1 cellular context compared by ENCODE assay signal in the genomic region with DNA sequence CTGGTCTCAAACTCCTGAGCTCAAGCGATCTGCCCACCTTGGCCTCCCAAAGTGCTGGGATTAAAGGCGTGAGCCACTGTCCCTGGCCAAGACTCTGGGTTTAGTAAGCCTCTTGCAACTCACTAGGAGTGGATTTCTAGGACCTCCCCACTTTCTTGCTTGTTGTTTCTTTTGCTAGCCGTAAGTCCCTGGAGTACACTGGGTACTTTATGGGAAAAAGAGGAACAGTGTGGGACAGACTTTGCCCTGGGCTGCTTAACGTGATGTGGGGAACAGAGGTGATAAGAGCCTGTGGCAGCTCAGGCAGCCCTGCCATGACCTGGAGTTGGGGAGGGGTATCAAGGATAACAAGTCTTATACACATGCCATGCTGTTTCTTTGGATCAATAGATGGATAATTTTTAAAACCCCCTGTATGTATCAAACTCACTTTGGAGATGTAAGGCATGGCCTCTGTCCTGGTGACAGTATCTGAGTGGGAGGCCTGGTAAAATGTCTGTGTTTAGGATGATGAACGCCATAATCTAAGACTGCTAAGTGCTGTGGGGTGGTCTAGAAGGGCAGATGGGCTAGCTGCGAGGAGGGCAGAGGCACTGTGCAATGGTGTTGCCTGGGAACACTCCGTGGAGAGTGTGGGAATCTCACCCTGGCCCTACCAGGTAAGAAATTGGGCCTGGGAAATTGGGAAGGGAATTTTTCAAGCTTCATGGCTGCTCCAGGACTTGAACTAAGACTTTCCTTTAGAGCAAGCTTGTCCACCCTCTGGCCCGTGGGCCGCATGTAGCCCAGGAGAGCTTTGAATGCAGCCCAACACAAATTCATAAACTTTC.
TF ChIP-seq lines count a peak whose summit lies in the region.

No MANE protein-coding gene starts in this region.

TF ChIP-seq in SK-N-SH, 30 proteins besides CTCF, POLR2A, EP300 and RAD21 (continued from another document):
- TF ChIP-seq, protein P1, sequence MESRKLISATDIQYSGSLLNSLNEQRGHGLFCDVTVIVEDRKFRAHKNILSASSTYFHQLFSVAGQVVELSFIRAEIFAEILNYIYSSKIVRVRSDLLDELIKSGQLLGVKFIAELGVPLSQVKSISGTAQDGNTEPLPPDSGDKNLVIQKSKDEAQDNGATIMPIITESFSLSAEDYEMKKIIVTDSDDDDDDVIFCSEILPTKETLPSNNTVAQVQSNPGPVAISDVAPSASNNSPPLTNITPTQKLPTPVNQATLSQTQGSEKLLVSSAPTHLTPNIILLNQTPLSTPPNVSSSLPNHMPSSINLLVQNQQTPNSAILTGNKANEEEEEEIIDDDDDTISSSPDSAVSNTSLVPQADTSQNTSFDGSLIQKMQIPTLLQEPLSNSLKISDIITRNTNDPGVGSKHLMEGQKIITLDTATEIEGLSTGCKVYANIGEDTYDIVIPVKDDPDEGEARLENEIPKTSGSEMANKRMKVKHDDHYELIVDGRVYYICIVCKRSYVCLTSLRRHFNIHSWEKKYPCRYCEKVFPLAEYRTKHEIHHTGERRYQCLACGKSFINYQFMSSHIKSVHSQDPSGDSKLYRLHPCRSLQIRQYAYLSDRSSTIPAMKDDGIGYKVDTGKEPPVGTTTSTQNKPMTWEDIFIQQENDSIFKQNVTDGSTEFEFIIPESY (IDR thresholded peaks at IDR 0.05; ENCODE audit: borderline replicate concordance, low read depth): no peak
- TF ChIP-seq, protein P2, sequence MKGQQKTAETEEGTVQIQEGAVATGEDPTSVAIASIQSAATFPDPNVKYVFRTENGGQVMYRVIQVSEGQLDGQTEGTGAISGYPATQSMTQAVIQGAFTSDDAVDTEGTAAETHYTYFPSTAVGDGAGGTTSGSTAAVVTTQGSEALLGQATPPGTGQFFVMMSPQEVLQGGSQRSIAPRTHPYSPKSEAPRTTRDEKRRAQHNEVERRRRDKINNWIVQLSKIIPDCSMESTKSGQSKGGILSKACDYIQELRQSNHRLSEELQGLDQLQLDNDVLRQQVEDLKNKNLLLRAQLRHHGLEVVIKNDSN (IDR thresholded peaks at IDR 0.05; ENCODE audit: borderline replicate concordance, low read depth): no peak
- TF ChIP-seq MEF2A (IDR thresholded peaks at IDR 0.05; ENCODE audit: borderline replicate concordance, low read depth) (no peak), RCOR1 (IDR thresholded peaks at IDR 0.05; ENCODE audit: low read length) (no peak)
